In genomic region chr1:93353286-93353685, GRCh38 we compare ENCODE assay signal across 17 cellular contexts. TPM values are rescaled to one million over a fixed set of nuclear protein-coding genes. Genes with fewer than 3 reads are reported as not detected.
A peak's percentile ranks its signal among the peaks of the same experiment; 100 is the strongest.
DNase-seq lines count a peak whose midpoint lies in the region; FAIRE-seq and TF ChIP-seq lines count a peak whose summit lies in the region.
"Had no signal": no experiment of that assay in that cellular context is flagged by ENCODE, and none has a peak within 500 bp of the region (broad histone marks: within the 10 kb centered on the region; RNA-seq: fewer than 3 reads in every experiment).

No MANE protein-coding gene starts in this region.

- H2AFZ ChIP-seq in OCI-LY1 (ENCODE audit: low read length): no peak overlapping the region
- H2AFZ ChIP-seq in endothelial cell of umbilical vein (ENCODE audit: low read depth, low read length): no peak overlapping the region

- H3K9me3 ChIP-seq in OCI-LY1 (ENCODE audit: low read length): no peaks in the 10 kb centered on the region
- no peaks in the 10 kb centered on the region for H3K9me3 ChIP-seq in endothelial cell of umbilical vein (replicated peaks; ENCODE audit: control insufficient read depth, insufficient read depth, low read length)
- H3K9me3 ChIP-seq in sigmoid colon: no peaks in the 10 kb centered on the region
- no peaks in the 10 kb centered on the region for H3K9me3 ChIP-seq in prostate gland
- H3K9me3 ChIP-seq: Peyer's patch, suprapubic skin had no signal

- DNase-seq in activated CD4-positive, alpha-beta T cell treated with anti-CD3 and anti-CD28 coated beads, Interleukin-2, amount 10 ng/mL, durations not matched to agents 24 days and 14 days: no peak
- no peak for DNase-seq in activated CD4-positive, alpha-beta T cell treated with anti-CD3 and anti-CD28 coated beads, Interleukin-2, amount 50 U/mL, for 4 hours
- DNase-seq in endothelial cell of umbilical vein (ENCODE audit: low read depth, low spot score) (peak; percentile 8), sigmoid colon (no peak), prostate gland (ENCODE audit: low spot score) (no peak)
- DNase-seq in stimulated activated CD4-positive, alpha-beta T cell treated with anti-CD3 and anti-CD28 coated beads, Interleukin-2, amount 100 ng/mL, for 48 hours: no peak
- DNase-seq in stimulated activated CD4-positive, alpha-beta T cell treated with anti-CD3 and anti-CD28 coated beads, Interleukin-2, amount 100 ng/mL, for 24 hours: no peak
- DNase-seq: 8988T, activated gamma-delta T cell treated with Interleukin-2 at 50 U/mL for 16 hours, NCI-H1417 treated with DMSO at 0.1 percent for 48 hours, NCI-H510A treated with DMSO at 0.1 percent for 48 hours, occipital lobe, Peyer's patch had no signal

- H3F3A ChIP-seq in OCI-LY1 (ENCODE audit: insufficient read depth, low read length): no peaks in the 10 kb centered on the region

- TF ChIP-seq POLR2A in endothelial cell of umbilical vein (IDR thresholded peaks at IDR 0.05; ENCODE audit: low read depth, low read length) (no peak), sigmoid colon (IDR thresholded peaks at IDR 0.05) (no peak), prostate gland (IDR thresholded peaks at IDR 0.05) (no peak)

- H4K20me1 ChIP-seq in OCI-LY1 (ENCODE audit: insufficient read depth, low read length) (peaks cover 6% of the 10 kb centered on the region; the same call in 1 of the 2 replicates), endothelial cell of umbilical vein (replicated peaks; ENCODE audit: control insufficient read depth, extremely low read depth, insufficient read depth, low read length) (no peaks in the 10 kb centered on the region)

- POLR2A ChIA-PET in endothelial cell of umbilical vein (lab: Charles Lee): interaction anchor here (0.7 to 1.5 kb wide), 2 partner anchors 8 to 509 kb away, joined by 3 to 6 read pairs; no protein-coding TSS in a partner anchor

- H3K27ac Mint-ChIP-seq in activated CD4-positive, alpha-beta T cell treated with anti-CD3 and anti-CD28 coated beads, Interleukin-2, amount 10 ng/mL, durations not matched to agents 24 days and 14 days: peak overlapping the region; percentile 20
- H3K27ac Mint-ChIP-seq: IgD-negative memory B cell had no signal

- no peak overlapping the region for H3K4me3 Mint-ChIP-seq in activated CD4-positive, alpha-beta T cell treated with anti-CD3 and anti-CD28 coated beads, Interleukin-2, amount 10 ng/mL, durations not matched to agents 24 days and 14 days

- BruUV-seq in endothelial cell of umbilical vein (replicated peaks; lab: Mats Ljungman, UMichigan): no TSS peak

- peak overlapping the region; percentile 97; the same call in 1 of the 2 replicates for H3K4me2 ChIP-seq in OCI-LY1 (ENCODE audit: low read length)
- no peak overlapping the region for H3K4me2 ChIP-seq in endothelial cell of umbilical vein (ENCODE audit: insufficient read depth, low read length)

- FAIRE-seq in endothelial cell of umbilical vein (lab: Jason Lieb, UNC): no peak

- H3K4me1 ChIP-seq in OCI-LY1 (ENCODE audit: insufficient read depth, low read length, severe bottlenecking): peaks cover 46% of the 10 kb centered on the region
- H3K4me1 ChIP-seq in endothelial cell of umbilical vein (ENCODE audit: control insufficient read depth, extremely low read depth, insufficient read depth, low read length): peaks cover 14% of the 10 kb centered on the region
- peaks cover 0 to 69% (median 44%) of the 10 kb centered on the region in 4 donors for H3K4me1 ChIP-seq in sigmoid colon
- no peaks in the 10 kb centered on the region for H3K4me1 ChIP-seq in prostate gland (replicated peaks)

- no peaks in the 10 kb centered on the region for H3K9me3 Mint-ChIP-seq in activated CD4-positive, alpha-beta T cell treated with anti-CD3 and anti-CD28 coated beads, Interleukin-2, amount 10 ng/mL, durations not matched to agents 24 days and 14 days
- H3K9me3 Mint-ChIP-seq: IgD-negative memory B cell had no signal

- peaks cover 55% of the 10 kb centered on the region for H3K36me3 Mint-ChIP-seq in activated CD4-positive, alpha-beta T cell treated with anti-CD3 and anti-CD28 coated beads, Interleukin-2, amount 10 ng/mL, durations not matched to agents 24 days and 14 days (ENCODE audit: low read depth)

- CTCF ChIA-PET in endothelial cell of umbilical vein (lab: Charles Lee): interaction anchor here (1.0 to 1.2 kb wide), 2 partner anchors 17 to 49 kb away, joined by 6 read pairs; no protein-coding TSS in a partner anchor

- peak overlapping the region; percentile 13 for H3K4me3 ChIP-seq in OCI-LY1 (ENCODE audit: low read depth, low read length, poor library complexity, severe bottlenecking)
- no peak overlapping the region for H3K4me3 ChIP-seq in endothelial cell of umbilical vein (replicated peaks in 1 of 3; ENCODE audit: insufficient read depth in 1 of 3, low read depth in 1 of 3, low read length in 3 of 3)
- no peak overlapping the region for H3K4me3 ChIP-seq in sigmoid colon
- no peak overlapping the region for H3K4me3 ChIP-seq in prostate gland
- H3K4me3 ChIP-seq: cardiac muscle cell, Peyer's patch, suprapubic skin had no signal

- no peak for TF ChIP-seq EP300 in sigmoid colon (IDR thresholded peaks at IDR 0.05)

- intact Hi-C loops in activated CD4-positive, alpha-beta T cell treated with anti-CD3 and anti-CD28 coated beads, Interleukin-2, amount 10 ng/mL, durations not matched to agents 24 days and 14 days (cut with micrococcal nuclease): no loop called here
- intact Hi-C loops in endothelial cell of umbilical vein (cut with micrococcal nuclease) (no loop called here), sigmoid colon (cut with DNase I) (no loop called here), prostate gland (cut with DNase I) (no loop called here)

- 31 to 50% methylated on average over 1 of the region's 1 CpG for WGBS in sigmoid colon, 2 donors
- 5% methylated on average over 1 of the region's 1 CpG for WGBS in prostate gland

- H3K9ac ChIP-seq in OCI-LY1 (ENCODE audit: low read length) (peak overlapping the region; percentile 12; the same call in 1 of the 2 replicates), endothelial cell of umbilical vein (replicated peaks; ENCODE audit: extremely low read depth, insufficient read depth, low read length) (no peak overlapping the region)

- peaks cover 79% of the 10 kb centered on the region for H3K36me3 ChIP-seq in OCI-LY1 (ENCODE audit: insufficient read depth, low read length)
- H3K36me3 ChIP-seq in endothelial cell of umbilical vein (ENCODE audit: control insufficient read depth in 2 of 2, extremely low read depth in 1 of 2, insufficient read depth in 2 of 2, low read length in 2 of 2): peaks cover 0 to 19% of the 10 kb centered on the region in 2 experiments
- peaks cover 0 to 43% (median 0%) of the 10 kb centered on the region in 4 donors for H3K36me3 ChIP-seq in sigmoid colon
- H3K36me3 ChIP-seq in prostate gland: no peaks in the 10 kb centered on the region

- no peaks in the 10 kb centered on the region for H3K27me3 Mint-ChIP-seq in activated CD4-positive, alpha-beta T cell treated with anti-CD3 and anti-CD28 coated beads, Interleukin-2, amount 10 ng/mL, durations not matched to agents 24 days and 14 days
- H3K27me3 Mint-ChIP-seq: IgD-negative memory B cell had no signal

- H3K27me3 ChIP-seq in OCI-LY1 (ENCODE audit: insufficient read depth, low read length): no peaks in the 10 kb centered on the region
- no peaks in the 10 kb centered on the region for H3K27me3 ChIP-seq in endothelial cell of umbilical vein (ENCODE audit: control insufficient read depth in 2 of 2, insufficient read depth in 2 of 2, low read length in 2 of 2)
- no peaks in the 10 kb centered on the region for H3K27me3 ChIP-seq in sigmoid colon
- no peaks in the 10 kb centered on the region for H3K27me3 ChIP-seq in prostate gland (replicated peaks; ENCODE audit: insufficient read depth)
- H3K27me3 ChIP-seq: cardiac muscle cell, Peyer's patch, suprapubic skin had no signal

- dilution Hi-C loops in endothelial cell of umbilical vein (cut with MboI; ENCODE audit: extremely low pct_ligation_motif_present, low sequenced_read_pairs): no loop called here

- H3K27ac ChIP-seq in OCI-LY1 (ENCODE audit: low read depth, low read length, poor library complexity, severe bottlenecking) (peak overlapping the region; percentile 9), endothelial cell of umbilical vein (ENCODE audit: insufficient read depth, low read depth, low read length) (no peak overlapping the region), sigmoid colon (peak overlapping the region in 3 of 4 donors; percentile 34 to 56 (median 52)), prostate gland (no peak overlapping the region)
- H3K27ac ChIP-seq: cardiac muscle cell, Peyer's patch, suprapubic skin had no signal

- TF ChIP-seq CTCF in OCI-LY1 (IDR thresholded peaks at IDR 0.05; ENCODE audit: low read length): no peak
- no peak for TF ChIP-seq CTCF in endothelial cell of umbilical vein (IDR thresholded peaks at IDR 0.05; ENCODE audit: extremely low read depth in 1 of 2, insufficient read depth in 1 of 2, low read depth in 1 of 2, low read length in 2 of 2)
- TF ChIP-seq CTCF in sigmoid colon (IDR thresholded peaks at IDR 0.05): no peak
- no peak for TF ChIP-seq CTCF in prostate gland (IDR thresholded peaks at IDR 0.05)

- H3K79me2 ChIP-seq in OCI-LY1 (ENCODE audit: insufficient read depth, low read length) (peaks cover 98% of the 10 kb centered on the region), endothelial cell of umbilical vein (ENCODE audit: control insufficient read depth, insufficient read depth, low read length) (peaks cover 93% of the 10 kb centered on the region)

- H3K4me1 Mint-ChIP-seq in activated CD4-positive, alpha-beta T cell treated with anti-CD3 and anti-CD28 coated beads, Interleukin-2, amount 10 ng/mL, durations not matched to agents 24 days and 14 days: peaks cover 54% of the 10 kb centered on the region

- H3K9me2 ChIP-seq in OCI-LY1 (ENCODE audit: low read depth, low read length): no peaks in the 10 kb centered on the region

- no peaks in the 10 kb centered on the region for H3K9me1 ChIP-seq in endothelial cell of umbilical vein (replicated peaks; ENCODE audit: control insufficient read depth, extremely low read depth, insufficient read depth, low read length)

TF ChIP-seq in endothelial cell of umbilical vein, 7 proteins besides CTCF, POLR2A, EP300 and RAD21 (continues in another document):
- no peak for TF ChIP-seq POLR2AphosphoS5 (IDR thresholded peaks at IDR 0.05; ENCODE audit: insufficient read depth, low read depth, low read length)

RNA-seq across cellular contexts. Expression of gene DR1, which starts 7.6 kb away (rescaled TPM):
- total RNA-seq in activated CD4-positive, alpha-beta T cell treated with anti-CD3 and anti-CD28 coated beads, Interleukin-2, amount 10 ng/mL, durations not matched to agents 24 days and 14 days: 100 and 107 TPM in 2 replicates
- total RNA-seq in endothelial cell of umbilical vein (49.4 and 52.2 TPM in 2 replicates), sigmoid colon (10 to 100 TPM; 19.9 to 24.2 (median 20.3) TPM), prostate gland (10 to 100 TPM; 49.0 to 53.6 TPM)
- polyA plus RNA-seq in endothelial cell of umbilical vein (9.1 and 11.7 TPM in 2 replicates), sigmoid colon (10 to 100 TPM; 20.4 to 29.8 (median 21.6) TPM)
- polyA plus RNA-seq in endothelial cell of umbilical vein (2011; cell fraction: cytosol; rRNA removed): 20.7 and 20.8 TPM in 2 replicates
- polyA plus RNA-seq in endothelial cell of umbilical vein (2011; cell fraction: nucleus; rRNA removed): 10.1 and 13.6 TPM in 2 replicates
- 27.8 and 40.9 TPM in 2 replicates for polyA plus RNA-seq in endothelial cell of umbilical vein (2012)
- 24.6 and 28.0 TPM in 2 replicates for polyA minus RNA-seq in endothelial cell of umbilical vein
- 48.9 TPM for polyA minus RNA-seq in endothelial cell of umbilical vein (2011; cell fraction: cytosol; rRNA and poly(A)+ RNA removed)
- polyA minus RNA-seq in endothelial cell of umbilical vein (2011; cell fraction: nucleus; rRNA and poly(A)+ RNA removed): 13.8 and 20.2 TPM in 2 replicates

Comparison
In these comparisons a context has a peak if more than half of its experiments do, and no peak if none do; other contexts are left out.
1. H3K27ac ChIP-seq: peak in OCI-LY1 (single experiment) and sigmoid colon (3 of 4); none in endothelial cell of umbilical vein (single experiment) and prostate gland (0 of 2).